In genomic region chr6:4268171-4268570, GRCh38 we compare ENCODE assay signal across 27 cellular contexts.
"Had no signal": no experiment of that assay in that cellular context is flagged by ENCODE, and none has a peak within 500 bp of the region (broad histone marks: within the 10 kb centered on the region; RNA-seq: fewer than 3 reads in every experiment).

No MANE protein-coding gene starts in this region.

- H3K36me3 ChIP-seq: ascending aorta, breast epithelium, cardiac muscle cell, esophagus squamous epithelium had no signal

- H3K4me3 ChIP-seq: ascending aorta, breast epithelium, cardiac muscle cell, esophagus squamous epithelium had no signal

- H3K9me3 ChIP-seq: ascending aorta, breast epithelium, esophagus squamous epithelium had no signal

- H3K4me1 ChIP-seq: ascending aorta, breast epithelium had no signal

- H3K27ac ChIP-seq: ascending aorta, breast epithelium, cardiac muscle cell, esophagus squamous epithelium had no signal

- H3K27me3 ChIP-seq: ascending aorta, breast epithelium, cardiac muscle cell, esophagus squamous epithelium had no signal

- FAIRE-seq: frontal cortex had no signal

- ATAC-seq: activated CD4-positive, alpha-beta T cell treated with anti-CD3 and anti-CD28 coated beads for 36 hours; activated CD8-positive, alpha-beta memory T cell treated with anti-CD3 and anti-CD28 coated beads, Interleukin-2, amount 10 ng/mL, durations not matched to agents 7 days and 5 days; activated CD8-positive, alpha-beta T cell treated with anti-CD3 and anti-CD28 coated beads, Interleukin-2, amount 10 ng/mL, durations not matched to agents 7 days and 5 days; activated naive CD4-positive, alpha-beta T cell treated with anti-CD3 and anti-CD28 coated beads, Interleukin-2, amount 50 U/mL, for 72 hours; effector memory CD8-positive, alpha-beta T cell had no signal

- DNase-seq: activated CD4-positive, alpha-beta memory T cell treated with anti-CD3 and anti-CD28 coated beads for 36 hours; activated CD4-positive, alpha-beta T cell treated with anti-CD3 and anti-CD28 coated beads for 36 hours; activated CD4-positive, alpha-beta T cell treated with anti-CD3 and anti-CD28 coated beads, Interleukin-2, amount 10 ng/mL, durations not matched to agents 24 days and 14 days; activated CD4-positive, CD25-positive, alpha-beta regulatory T cell; activated CD4-positive, CD25-positive, alpha-beta regulatory T cell treated with anti-CD3 and anti-CD28 coated beads, Interleukin-2, amount 50 U/mL, for 72 hours; activated CD8-positive, alpha-beta memory T cell treated with anti-CD3 and anti-CD28 coated beads, Interleukin-2, amount 10 ng/mL, durations not matched to agents 7 days and 5 days; activated CD8-positive, alpha-beta memory T cell treated with anti-CD3 and anti-CD28 coated beads, Interleukin-2, amount 50 U/mL, for 4 hours; activated CD8-positive, alpha-beta T cell treated with anti-CD3 and anti-CD28 coated beads, Interleukin-2, amount 10 ng/mL, durations not matched to agents 7 days and 5 days; activated gamma-delta T cell; activated naive CD4-positive, alpha-beta T cell; activated naive CD4-positive, alpha-beta T cell treated with anti-CD3 and anti-CD28 coated beads, Interleukin-2, amount 10 ng/mL, durations not matched to agents 7 days and 5 days; activated naive CD8-positive, alpha-beta T cell treated with anti-CD3 and anti-CD28 coated beads, Interleukin-2, amount 10 ng/mL, durations not matched to agents 7 days and 5 days; activated T-cell treated with anti-CD3 and anti-CD28 coated beads, Interleukin-2, amount 50 U/mL, for 1 hour; activated T-cell treated with anti-CD3 and anti-CD28 coated beads, Interleukin-2, amount 50 U/mL, for 48 hours; cortex of kidney; dermis blood vessel endothelial cell; effector CD4-positive, alpha-beta T cell; effector memory CD8-positive, alpha-beta T cell; erythroblast; esophagus squamous epithelium; head of caudate nucleus; T-helper 2 cell had no signal
